ENCODE assay signal across 23 cellular contexts in the genomic region with DNA sequence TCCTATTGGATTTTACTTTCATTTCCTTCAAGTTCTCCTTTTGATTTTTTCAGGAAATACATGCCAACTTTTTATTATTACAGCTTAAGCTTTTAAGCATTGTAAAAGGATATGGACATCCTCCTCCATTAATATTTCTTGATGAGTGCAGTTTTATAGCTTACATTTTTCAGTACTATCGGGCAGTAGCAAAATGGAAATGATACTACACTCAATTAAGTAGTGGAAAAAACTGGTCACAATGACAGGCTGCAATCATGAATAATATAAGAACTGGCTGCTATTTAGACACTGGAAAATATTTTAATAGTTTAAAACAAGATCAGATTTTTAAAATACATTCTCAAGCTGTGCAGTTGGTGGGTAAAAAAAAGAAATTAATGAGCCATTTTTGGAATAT. TPM values are rescaled to one million over a fixed set of nuclear protein-coding genes. Genes with fewer than 3 reads are reported as not detected.
"Had no signal": no experiment of that assay in that cellular context is flagged by ENCODE, and none has a peak within 500 bp of the region (broad histone marks: within the 10 kb centered on the region; RNA-seq: fewer than 3 reads in every experiment).

No MANE protein-coding gene starts in this region.

- H3K36me3 Mint-ChIP-seq: natural killer cell, neural progenitor cell had no signal

- H3K4me3 Mint-ChIP-seq: endodermal cell, natural killer cell, neural progenitor cell had no signal

- H2AFZ ChIP-seq: neural progenitor cell had no signal

- ATAC-seq: gastroesophageal sphincter, left colon, natural killer cell, pancreas, right cardiac atrium, upper lobe of right lung had no signal

- H3K4me1 ChIP-seq: colonic mucosa, pancreas, upper lobe of right lung had no signal

- DNase-seq: cerebellar nuclear complex; colonic mucosa; effector CD4-positive, alpha-beta T cell; endodermal cell; left colon; mammary epithelial cell; natural killer cell; nucleus accumbens; pancreas; right cardiac atrium; stimulated activated CD4-positive, alpha-beta T cell treated with anti-CD3 and anti-CD28 coated beads, Interleukin-2, amount 100 ng/mL, for 48 hours; stimulated activated naive CD4-positive, alpha-beta T cell treated with Interleukin-2 at 50 U/mL for 16 hours; upper lobe of right lung had no signal

- H3K36me3 ChIP-seq: colonic mucosa, gastroesophageal sphincter, neural progenitor cell, pancreas, upper lobe of right lung, vagina had no signal

- H3K4me1 Mint-ChIP-seq: endodermal cell, natural killer cell, neural progenitor cell had no signal

- H3K27me3 ChIP-seq: colonic mucosa, gastroesophageal sphincter, neural progenitor cell, pancreas, tibial nerve, upper lobe of right lung, vagina had no signal

- H3K9me3 Mint-ChIP-seq: endodermal cell, neural progenitor cell had no signal

- H3K4me3 ChIP-seq: colonic mucosa, gastroesophageal sphincter, neural progenitor cell, pancreas, smooth muscle cell, tibial nerve, upper lobe of right lung, vagina had no signal

- H3K4me2 ChIP-seq: neural progenitor cell, smooth muscle cell had no signal

- H3K9ac ChIP-seq: neural progenitor cell had no signal

- H3K27ac ChIP-seq: colonic mucosa, gastroesophageal sphincter, neural progenitor cell, pancreas, upper lobe of right lung, vagina had no signal

- H3K27ac Mint-ChIP-seq: endodermal cell, natural killer cell, neural progenitor cell, progenitor cell of endocrine pancreas had no signal

- H3K9me3 ChIP-seq: colonic mucosa, pancreas, upper lobe of right lung, vagina had no signal

RNA-seq across cellular contexts. Expression of a gene that starts 20.5 kb away (rescaled TPM):
- total RNA-seq: colonic mucosa, dermis microvascular lymphatic vessel endothelial cell, endodermal cell, fibroblast of lung, kidney epithelial cell, left colon, myocyte, natural killer cell, progenitor cell of endocrine pancreas, right cardiac atrium, upper lobe of right lung had no signal
- polyA plus RNA-seq: fibroblast of lung had no signal
